ENCODE assay signal across 9 cellular contexts in genomic region chr2:46847726-46848421, GRCh38.
DNase-seq lines count a peak whose midpoint lies in the region; ATAC-seq and TF ChIP-seq lines count a peak whose summit lies in the region.
"Had no signal": no experiment of that assay in that cellular context is flagged by ENCODE, and none has a peak within 500 bp of the region (broad histone marks: within the 10 kb centered on the region; RNA-seq: fewer than 3 reads in every experiment).

No MANE protein-coding gene starts in this region.

- H3K4me3 ChIP-seq in adrenal gland (no peak overlapping the region), mucosa of descending colon (no peak overlapping the region)

- no peaks in the 10 kb centered on the region for H3K36me3 ChIP-seq in adrenal gland (replicated peaks in 1 of 2)
- no peaks in the 10 kb centered on the region for H3K36me3 ChIP-seq in mucosa of descending colon (ENCODE audit: low read depth)

- peak; percentile 33 for ATAC-seq in Right ventricle myocardium superior (ENCODE audit: poor library complexity)
- ATAC-seq in sciatic nerve, result peak; percentile 65
- ATAC-seq in mucosa of descending colon, result no peak
- ATAC-seq in GM19452 (IDR thresholded peaks at IDR 0.05; ENCODE audit: unreplicated experiment), result no peak
- ATAC-seq: activated T-helper 17 cell treated with anti-CD3 and anti-CD28 coated beads, Interleukin-2, amount 50 U/mL, for 72 hours had no signal

- H3K27ac ChIP-seq in adrenal gland, result peak overlapping the region; percentile 88 to 95 (median 89)

- H3K27me3 ChIP-seq in adrenal gland, result no peaks in the 10 kb centered on the region

- intact Hi-C loops in adrenal gland (cut with DNase I) (no loop called here), Right ventricle myocardium superior (cut with DNase I) (loop anchor here (5.0 kb wide), 1 partner anchor 36 kb away; no protein-coding TSS in a partner anchor), sciatic nerve (cut with DNase I) (no loop called here), mucosa of descending colon (cut with DNase I, micrococcal nuclease) (no loop called here)

- H3K4me1 ChIP-seq in adrenal gland (replicated peaks in 1 of 2) (peaks cover 61 to 74% of the 10 kb centered on the region in 2 donors), mucosa of descending colon (ENCODE audit: low read depth) (peaks cover 51% of the 10 kb centered on the region)

- TF ChIP-seq POLR2A in adrenal gland (IDR thresholded peaks at IDR 0.05), result no peak

- no peak for TF ChIP-seq CTCF in adrenal gland (IDR thresholded peaks at IDR 0.05)
- TF ChIP-seq CTCF in mucosa of descending colon (IDR thresholded peaks at IDR 0.05), result no peak

- H3K9me3 ChIP-seq in adrenal gland (replicated peaks in 1 of 3) (no peaks in the 10 kb centered on the region), mucosa of descending colon (no peaks in the 10 kb centered on the region)

- 61 to 67% (median 66%) methylated on average over 4 to 5 of the region's 5 CpGs for WGBS in adrenal gland, 4 donors

- peak; percentile 55 for DNase-seq in AG20443 (ENCODE audit: low spot score)
- peak in 1 of 7 donors; percentile 31 for DNase-seq in adrenal gland
- no peak for DNase-seq in Right ventricle myocardium superior
- DNase-seq in sciatic nerve (ENCODE audit: low spot score), result no peak
- no peak for DNase-seq in mucosa of descending colon
- DNase-seq in activated CD8-positive, alpha-beta memory T cell treated with anti-CD3 and anti-CD28 coated beads, Interleukin-2, amount 50 U/mL, for 48 hours, result no peak
- DNase-seq in NCI-H82 treated with DMSO at 0.1 percent for 48 hours (lab: John Stamatoyannopoulos, UW; ENCODE audit: unreplicated experiment), result no peak

Comparison
In these comparisons a context has a peak if more than half of its experiments do, and no peak if none do; other contexts are left out.
1. ATAC-seq: peak in Right ventricle myocardium superior (single experiment) and sciatic nerve (single experiment); none in mucosa of descending colon (single experiment) and GM19452 (single experiment).